In the genomic region with DNA sequence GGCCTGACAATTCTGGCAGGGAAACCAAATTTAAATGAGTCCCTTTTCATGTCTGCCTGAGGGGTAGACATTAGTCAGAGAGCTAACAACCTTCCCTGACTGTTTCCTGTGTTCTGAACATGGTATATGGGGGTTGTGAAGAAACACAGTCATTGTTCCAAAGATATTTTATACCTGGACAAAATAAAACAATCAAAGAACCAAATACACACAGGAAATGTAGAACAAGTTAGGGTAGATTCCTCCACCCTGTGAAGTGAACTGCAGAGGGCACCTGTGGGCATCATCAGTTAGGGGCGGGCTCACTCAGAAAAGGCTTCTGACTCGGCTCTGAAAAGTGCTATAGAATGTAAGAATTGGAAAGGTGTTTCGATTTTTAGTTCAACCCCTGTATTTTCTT, we compare ENCODE assay signal across 16 cellular contexts.
"Had no signal": no experiment of that assay in that cellular context is flagged by ENCODE, and none has a peak within 500 bp of the region (broad histone marks: within the 10 kb centered on the region; RNA-seq: fewer than 3 reads in every experiment).

No MANE protein-coding gene starts in this region.

- H3K4me3 ChIP-seq: cardiac muscle cell, esophagus squamous epithelium, prostate gland, right lobe of liver, smooth muscle cell, suprapubic skin had no signal

- DNase-seq: activated CD4-positive, alpha-beta T cell treated with anti-CD3 and anti-CD28 coated beads, Interleukin-2, amount 50 U/mL, for 48 hours; activated naive CD4-positive, alpha-beta T cell treated with Interleukin-2 at 50 U/mL for 16 hours; esophagus squamous epithelium; hippocampal formation; kidney glomerular epithelial cell; right lobe of liver; T-helper 9 cell had no signal

- H3K4me2 ChIP-seq: smooth muscle cell had no signal

- H3K9me3 ChIP-seq: esophagus squamous epithelium, prostate gland, right lobe of liver, suprapubic skin had no signal

- H3K4me1 ChIP-seq: prostate gland, right lobe of liver had no signal

- H3K9me3 Mint-ChIP-seq: stimulated activated naive CD8-positive, alpha-beta T cell treated with anti-CD3 and anti-CD28 coated beads, Interleukin-15, Interleukin-2, amounts not matched to agents 100 ng/mL and 50 ng/mL, for 24 hours had no signal

- H3K4me1 Mint-ChIP-seq: activated T-helper 17 cell treated with anti-CD3 and anti-CD28 coated beads, Interleukin-2, amount 50 U/mL, for 72 hours had no signal

- H3K27ac Mint-ChIP-seq: activated T-helper 17 cell treated with anti-CD3 and anti-CD28 coated beads, Interleukin-2, amount 50 U/mL, for 72 hours; stimulated activated naive CD8-positive, alpha-beta T cell treated with anti-CD3 and anti-CD28 coated beads, Interleukin-15, Interleukin-2, amounts not matched to agents 100 ng/mL and 50 ng/mL, for 24 hours; type B pancreatic cell had no signal

- H3K36me3 ChIP-seq: cardiac muscle cell, esophagus squamous epithelium, prostate gland, right lobe of liver, suprapubic skin had no signal

- H3K27ac ChIP-seq: cardiac muscle cell, prostate gland, right lobe of liver, suprapubic skin had no signal

- H3K27me3 ChIP-seq: cardiac muscle cell, esophagus squamous epithelium, right lobe of liver, suprapubic skin had no signal

- H3K27me3 Mint-ChIP-seq: stimulated activated naive CD8-positive, alpha-beta T cell treated with anti-CD3 and anti-CD28 coated beads, Interleukin-15, Interleukin-2, amounts not matched to agents 100 ng/mL and 50 ng/mL, for 24 hours had no signal

- H3K4me3 Mint-ChIP-seq: activated T-helper 17 cell treated with anti-CD3 and anti-CD28 coated beads, Interleukin-2, amount 50 U/mL, for 72 hours; stimulated activated naive CD8-positive, alpha-beta T cell treated with anti-CD3 and anti-CD28 coated beads, Interleukin-15, Interleukin-2, amounts not matched to agents 100 ng/mL and 50 ng/mL, for 24 hours; type B pancreatic cell had no signal

- ATAC-seq: activated T-helper 17 cell treated with anti-CD3 and anti-CD28 coated beads, Interleukin-2, amount 50 U/mL, for 72 hours; right lobe of liver had no signal

- H3K36me3 Mint-ChIP-seq: type B pancreatic cell had no signal

- FAIRE-seq: astrocyte, endometrium had no signal
